In the genomic region with DNA sequence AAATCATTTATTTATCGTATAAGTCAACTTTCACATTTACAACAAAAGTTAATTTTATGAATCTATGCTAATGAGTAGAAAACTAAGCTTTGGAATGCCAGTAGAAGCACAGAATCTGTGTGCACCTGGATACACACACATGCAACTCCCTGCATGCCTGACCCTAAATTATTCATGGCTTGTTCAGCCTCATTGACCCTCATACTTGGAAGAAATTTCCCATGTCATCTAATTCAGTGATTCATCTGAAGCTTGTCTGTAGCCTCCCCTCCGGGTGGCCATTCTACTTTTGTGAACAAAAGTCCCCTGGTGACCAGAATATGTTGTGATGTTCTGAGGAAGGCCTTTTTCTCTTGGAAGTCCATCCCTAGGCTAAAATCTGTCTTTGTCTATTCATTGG, we compare ENCODE assay signal across 24 cellular contexts.
"Had no signal": no experiment of that assay in that cellular context is flagged by ENCODE, and none has a peak within 500 bp of the region (broad histone marks: within the 10 kb centered on the region; RNA-seq: fewer than 3 reads in every experiment).

No MANE protein-coding gene starts in this region.

- H3K27me3 ChIP-seq: ascending aorta, breast epithelium, cardiac muscle cell, colonic mucosa had no signal

- H3K4me3 ChIP-seq: ascending aorta, breast epithelium, cardiac muscle cell, colonic mucosa had no signal

- ATAC-seq: activated CD4-positive, alpha-beta T cell treated with anti-CD3 and anti-CD28 coated beads for 36 hours; activated naive CD4-positive, alpha-beta T cell treated with anti-CD3 and anti-CD28 coated beads, Interleukin-2, amount 50 U/mL, for 72 hours; activated T-cell treated with anti-CD3 and anti-CD28 coated beads, Interleukin-2, amount 50 U/mL, for 72 hours; esophagus mucosa had no signal

- DNase-seq: activated CD4-positive, alpha-beta memory T cell treated with anti-CD3 and anti-CD28 coated beads, Interleukin-2, amount 10 ng/mL, durations not matched to agents 7 days and 5 days; activated CD4-positive, alpha-beta T cell treated with anti-CD3 and anti-CD28 coated beads for 36 hours; activated CD4-positive, alpha-beta T cell treated with anti-CD3 and anti-CD28 coated beads, Interleukin-2, amount 10 ng/mL, durations not matched to agents 24 days and 14 days; activated CD4-positive, CD25-positive, alpha-beta regulatory T cell; activated CD4-positive, CD25-positive, alpha-beta regulatory T cell treated with anti-CD3 and anti-CD28 coated beads, Interleukin-2, amount 50 U/mL, for 72 hours; activated CD8-positive, alpha-beta memory T cell treated with anti-CD3 and anti-CD28 coated beads, Interleukin-2, amount 50 U/mL, for 48 hours; activated gamma-delta T cell; activated naive CD4-positive, alpha-beta T cell; activated naive CD4-positive, alpha-beta T cell treated with anti-CD3 and anti-CD28 coated beads, Interleukin-2, amount 10 ng/mL, durations not matched to agents 7 days and 5 days; activated naive CD8-positive, alpha-beta T cell treated with anti-CD3 and anti-CD28 coated beads, Interleukin-2, amount 10 ng/mL, durations not matched to agents 7 days and 5 days; activated T-cell treated with anti-CD3 and anti-CD28 coated beads for 4 hours; activated T-cell treated with anti-CD3 and anti-CD28 coated beads, Interleukin-2, amount 50 U/mL, for 24 hours; activated T-cell treated with anti-CD3 and anti-CD28 coated beads, Interleukin-2, amount 50 U/mL, for 72 hours; central memory CD4-positive, alpha-beta T cell; cerebellar nuclear complex; colonic mucosa; effector CD8-positive, alpha-beta T cell; foreskin fibroblast; T-helper 2 cell had no signal

- H3K36me3 ChIP-seq: ascending aorta, breast epithelium, cardiac muscle cell, colonic mucosa had no signal
